In the genomic region with DNA sequence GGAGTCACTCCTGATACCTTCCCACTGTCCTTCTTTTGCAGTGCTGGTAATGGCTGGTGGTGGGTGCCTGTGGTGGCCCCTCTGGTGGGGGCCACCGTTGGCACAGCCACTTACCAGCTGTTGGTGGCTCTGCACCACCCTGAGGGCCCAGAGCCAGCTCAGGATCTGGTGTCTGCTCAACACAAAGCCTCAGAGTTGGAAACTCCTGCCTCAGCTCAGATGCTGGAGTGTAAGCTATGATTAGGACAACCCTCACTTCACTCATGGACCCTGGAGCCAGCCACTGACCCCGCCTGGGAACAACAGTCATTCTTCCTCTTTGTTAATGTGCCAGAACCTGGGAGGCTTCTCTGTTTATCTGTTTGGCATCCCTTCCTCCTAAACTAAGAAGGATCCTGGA, we compare ENCODE assay signal across 2 cellular contexts.
TF ChIP-seq lines count a peak whose summit lies in the region.

No MANE protein-coding gene starts in this region.

TF ChIP-seq in A549, 52 proteins besides CTCF, POLR2A, EP300 and RAD21 (continued from another document):
- TF ChIP-seq, protein P1, sequence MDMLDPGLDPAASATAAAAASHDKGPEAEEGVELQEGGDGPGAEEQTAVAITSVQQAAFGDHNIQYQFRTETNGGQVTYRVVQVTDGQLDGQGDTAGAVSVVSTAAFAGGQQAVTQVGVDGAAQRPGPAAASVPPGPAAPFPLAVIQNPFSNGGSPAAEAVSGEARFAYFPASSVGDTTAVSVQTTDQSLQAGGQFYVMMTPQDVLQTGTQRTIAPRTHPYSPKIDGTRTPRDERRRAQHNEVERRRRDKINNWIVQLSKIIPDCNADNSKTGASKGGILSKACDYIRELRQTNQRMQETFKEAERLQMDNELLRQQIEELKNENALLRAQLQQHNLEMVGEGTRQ (IDR thresholded peaks at IDR 0.05): no peak
- TF ChIP-seq, protein P2, sequence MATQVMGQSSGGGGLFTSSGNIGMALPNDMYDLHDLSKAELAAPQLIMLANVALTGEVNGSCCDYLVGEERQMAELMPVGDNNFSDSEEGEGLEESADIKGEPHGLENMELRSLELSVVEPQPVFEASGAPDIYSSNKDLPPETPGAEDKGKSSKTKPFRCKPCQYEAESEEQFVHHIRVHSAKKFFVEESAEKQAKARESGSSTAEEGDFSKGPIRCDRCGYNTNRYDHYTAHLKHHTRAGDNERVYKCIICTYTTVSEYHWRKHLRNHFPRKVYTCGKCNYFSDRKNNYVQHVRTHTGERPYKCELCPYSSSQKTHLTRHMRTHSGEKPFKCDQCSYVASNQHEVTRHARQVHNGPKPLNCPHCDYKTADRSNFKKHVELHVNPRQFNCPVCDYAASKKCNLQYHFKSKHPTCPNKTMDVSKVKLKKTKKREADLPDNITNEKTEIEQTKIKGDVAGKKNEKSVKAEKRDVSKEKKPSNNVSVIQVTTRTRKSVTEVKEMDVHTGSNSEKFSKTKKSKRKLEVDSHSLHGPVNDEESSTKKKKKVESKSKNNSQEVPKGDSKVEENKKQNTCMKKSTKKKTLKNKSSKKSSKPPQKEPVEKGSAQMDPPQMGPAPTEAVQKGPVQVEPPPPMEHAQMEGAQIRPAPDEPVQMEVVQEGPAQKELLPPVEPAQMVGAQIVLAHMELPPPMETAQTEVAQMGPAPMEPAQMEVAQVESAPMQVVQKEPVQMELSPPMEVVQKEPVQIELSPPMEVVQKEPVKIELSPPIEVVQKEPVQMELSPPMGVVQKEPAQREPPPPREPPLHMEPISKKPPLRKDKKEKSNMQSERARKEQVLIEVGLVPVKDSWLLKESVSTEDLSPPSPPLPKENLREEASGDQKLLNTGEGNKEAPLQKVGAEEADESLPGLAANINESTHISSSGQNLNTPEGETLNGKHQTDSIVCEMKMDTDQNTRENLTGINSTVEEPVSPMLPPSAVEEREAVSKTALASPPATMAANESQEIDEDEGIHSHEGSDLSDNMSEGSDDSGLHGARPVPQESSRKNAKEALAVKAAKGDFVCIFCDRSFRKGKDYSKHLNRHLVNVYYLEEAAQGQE (IDR thresholded peaks at IDR 0.05): no peak
- TF ChIP-seq HDAC2 (IDR thresholded peaks at IDR 0.05): no peak
- TF ChIP-seq, protein P3, sequence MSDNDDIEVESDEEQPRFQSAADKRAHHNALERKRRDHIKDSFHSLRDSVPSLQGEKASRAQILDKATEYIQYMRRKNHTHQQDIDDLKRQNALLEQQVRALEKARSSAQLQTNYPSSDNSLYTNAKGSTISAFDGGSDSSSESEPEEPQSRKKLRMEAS (IDR thresholded peaks at IDR 0.05): no peak
- TF ChIP-seq MAFK (IDR thresholded peaks at IDR 0.05; ENCODE audit: partially characterized antibody): no peak
- no peak for TF ChIP-seq HOXB13 (CRISPR knock-in tag; IDR thresholded peaks at IDR 0.05; ENCODE audit: low read depth)
- no peak for TF ChIP-seq CHD4 (IDR thresholded peaks at IDR 0.05; ENCODE audit: borderline replicate concordance)
- TF ChIP-seq SREBF2 (IDR thresholded peaks at IDR 0.05): no peak
- no peak for TF ChIP-seq ZC3H11A (IDR thresholded peaks at IDR 0.05)
- TF ChIP-seq, protein P4, sequence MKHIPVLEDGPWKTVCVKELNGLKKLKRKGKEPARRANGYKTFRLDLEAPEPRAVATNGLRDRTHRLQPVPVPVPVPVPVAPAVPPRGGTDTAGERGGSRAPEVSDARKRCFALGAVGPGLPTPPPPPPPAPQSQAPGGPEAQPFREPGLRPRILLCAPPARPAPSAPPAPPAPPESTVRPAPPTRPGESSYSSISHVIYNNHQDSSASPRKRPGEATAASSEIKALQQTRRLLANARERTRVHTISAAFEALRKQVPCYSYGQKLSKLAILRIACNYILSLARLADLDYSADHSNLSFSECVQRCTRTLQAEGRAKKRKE (CRISPR knock-in tag; IDR thresholded peaks at IDR 0.05; ENCODE audit: low read depth): no peak
- no peak for TF ChIP-seq ZNF302 (CRISPR knock-in tag; IDR thresholded peaks at IDR 0.05)
- no peak for TF ChIP-seq KDM1A (IDR thresholded peaks at IDR 0.05; ENCODE audit: low read depth)
- TF ChIP-seq GATA3 (IDR thresholded peaks at IDR 0.05; ENCODE audit: borderline replicate concordance): no peak
- TF ChIP-seq EHMT2 (IDR thresholded peaks at IDR 0.05; ENCODE audit: low read depth): no peak
- TF ChIP-seq, protein P5, sequence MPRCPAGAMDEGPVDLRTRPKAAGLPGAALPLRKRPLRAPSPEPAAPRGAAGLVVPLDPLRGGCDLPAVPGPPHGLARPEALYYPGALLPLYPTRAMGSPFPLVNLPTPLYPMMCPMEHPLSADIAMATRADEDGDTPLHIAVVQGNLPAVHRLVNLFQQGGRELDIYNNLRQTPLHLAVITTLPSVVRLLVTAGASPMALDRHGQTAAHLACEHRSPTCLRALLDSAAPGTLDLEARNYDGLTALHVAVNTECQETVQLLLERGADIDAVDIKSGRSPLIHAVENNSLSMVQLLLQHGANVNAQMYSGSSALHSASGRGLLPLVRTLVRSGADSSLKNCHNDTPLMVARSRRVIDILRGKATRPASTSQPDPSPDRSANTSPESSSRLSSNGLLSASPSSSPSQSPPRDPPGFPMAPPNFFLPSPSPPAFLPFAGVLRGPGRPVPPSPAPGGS (IDR thresholded peaks at IDR 0.05): no peak
- no peak for TF ChIP-seq RARB (CRISPR knock-in tag; IDR thresholded peaks at IDR 0.05)

TF ChIP-seq in HCT116, 20 proteins besides CTCF, POLR2A, EP300 and RAD21 (continued from another document):
- no peak for TF ChIP-seq YY1 (IDR thresholded peaks at IDR 0.05; ENCODE audit: extremely low read depth, insufficient replicate concordance, low read depth, low read length)
- TF ChIP-seq EGR1 (IDR thresholded peaks at IDR 0.05; ENCODE audit: low read depth): no peak
- TF ChIP-seq CBX3 (IDR thresholded peaks at IDR 0.05; ENCODE audit: low read depth): no peak
